In the genomic region with DNA sequence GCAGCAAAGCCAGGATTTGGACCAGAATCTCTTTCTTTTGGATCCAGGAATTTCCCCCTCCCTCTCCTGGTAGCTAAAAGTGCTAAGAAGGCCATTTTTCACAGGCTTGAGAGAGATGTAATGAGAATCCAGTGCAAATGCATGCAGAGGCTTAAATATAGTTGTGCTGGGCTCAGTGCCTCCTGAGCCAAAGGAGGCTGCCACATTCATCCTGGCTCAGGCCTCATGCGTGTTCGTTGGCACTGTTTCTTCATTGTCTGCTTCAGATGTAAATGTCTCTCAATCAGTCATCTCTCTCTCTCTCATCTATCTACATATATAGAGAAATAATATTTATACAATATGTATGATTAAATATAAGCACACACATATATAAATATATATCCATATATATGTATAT, we compare ENCODE assay signal across 23 cellular contexts.
DNase-seq lines count a peak whose midpoint lies in the region; ATAC-seq and TF ChIP-seq lines count a peak whose summit lies in the region.
"Had no signal": no experiment of that assay in that cellular context is flagged by ENCODE, and none has a peak within 500 bp of the region (broad histone marks: within the 10 kb centered on the region; RNA-seq: fewer than 3 reads in every experiment).

No MANE protein-coding gene starts in this region.

- H3K27ac ChIP-seq in right atrium auricular region (no peak overlapping the region), upper lobe of left lung (no peak overlapping the region)
- H3K27ac ChIP-seq: C4-2B had no signal

- no peaks in the 10 kb centered on the region for H3K9me3 ChIP-seq in right atrium auricular region
- H3K9me3 ChIP-seq in upper lobe of left lung = no peaks in the 10 kb centered on the region
- H3K9me3 ChIP-seq: Caco-2 had no signal

- intact Hi-C loops in Right ventricle myocardium superior (cut with DNase I) = no loop called here

- no peak for TF ChIP-seq EP300 in upper lobe of left lung (IDR thresholded peaks at IDR 0.05)

- H3K27ac Mint-ChIP-seq in neural crest cell (ENCODE audit: unreplicated experiment) = peak overlapping the region; percentile 6
- H3K27ac Mint-ChIP-seq: B cell; CD8-positive, alpha-beta T cell had no signal

- no peak overlapping the region for H3K4me3 Mint-ChIP-seq in neural crest cell
- H3K4me3 Mint-ChIP-seq: B cell; CD8-positive, alpha-beta T cell had no signal

- WGBS in upper lobe of left lung, 2 donors = 85 to 96% methylated on average over 2 of the region's 2 CpGs

- H3K9me3 Mint-ChIP-seq in neural crest cell = no peaks in the 10 kb centered on the region
- H3K9me3 Mint-ChIP-seq: CD8-positive, alpha-beta T cell had no signal

- ATAC-seq in Right ventricle myocardium superior (ENCODE audit: poor library complexity) (peak; percentile 67), upper lobe of left lung (ENCODE audit: low FRiP score in 2 of 2) (no peak), GM18873 (IDR thresholded peaks at IDR 0.05; ENCODE audit: low FRiP score, unreplicated experiment) (no peak)
- ATAC-seq: CD8-positive, alpha-beta T cell; PC-3 had no signal

- H3K4me1 ChIP-seq in right atrium auricular region (peaks cover 0 to 5% of the 10 kb centered on the region in 2 donors), upper lobe of left lung (no peaks in the 10 kb centered on the region)

- no peaks in the 10 kb centered on the region for H3K4me1 Mint-ChIP-seq in neural crest cell
- H3K4me1 Mint-ChIP-seq: B cell had no signal

- H3K36me3 ChIP-seq in right atrium auricular region (no peaks in the 10 kb centered on the region), upper lobe of left lung (no peaks in the 10 kb centered on the region)

- no peaks in the 10 kb centered on the region for H3K27me3 ChIP-seq in right atrium auricular region
- H3K27me3 ChIP-seq in upper lobe of left lung = no peaks in the 10 kb centered on the region

- DNase-seq in Right ventricle myocardium superior (no peak), right atrium auricular region (ENCODE audit: low spot score) (no peak), ecto neural progenitor cell (ENCODE audit: low spot score) (peak; percentile 3), neural crest cell (ENCODE audit: low read depth, low spot score) (no peak), superior temporal gyrus (ENCODE audit: extremely low spot score) (peak; percentile 43), upper lobe of left lung (no peak)
- no peak for DNase-seq in activated CD4-positive, alpha-beta T cell treated with anti-CD3 and anti-CD28 coated beads, Interleukin-2, amount 50 U/mL, for 4 hours
- DNase-seq: Caco-2; CD8-positive, alpha-beta T cell; Karpas-422; MV-4-11; NCI-H1105; NCI-H1436 treated with DMSO at 0.1 percent for 48 hours; NCI-H187 treated with DMSO at 0.1 percent for 48 hours; NCI-H2171 treated with DMSO at 0.1 percent for 48 hours; NCI-H345; NCI-H524 treated with DMSO at 0.1 percent for 48 hours; NCI-H774; NK-92 treated with Interleukin-12 subunit alpha and Interleukin-12 subunit beta, amount 100 ng/mL, for 24 hours; PC-3 had no signal

- TF ChIP-seq POLR2A in upper lobe of left lung (IDR thresholded peaks at IDR 0.05) = no peak

- TF ChIP-seq CTCF in right atrium auricular region (IDR thresholded peaks at IDR 0.05) = no peak
- TF ChIP-seq CTCF in neural crest cell (conservative IDR thresholded peaks at IDR 0.05) = no peak
- no peak for TF ChIP-seq CTCF in upper lobe of left lung (IDR thresholded peaks at IDR 0.05)

- H3K36me3 Mint-ChIP-seq in neural crest cell (ENCODE audit: low read depth) = no peaks in the 10 kb centered on the region
- H3K36me3 Mint-ChIP-seq: CD8-positive, alpha-beta T cell had no signal

- H3K4me3 ChIP-seq in right atrium auricular region (no peak overlapping the region), upper lobe of left lung (no peak overlapping the region)

- H3K27me3 Mint-ChIP-seq in neural crest cell (ENCODE audit: low read depth) = no peaks in the 10 kb centered on the region

Comparison
In these comparisons a context has a peak if more than half of its experiments do, and no peak if none do; other contexts are left out.
1. DNase-seq: peak in ecto neural progenitor cell (single experiment) and superior temporal gyrus (single experiment); none in Right ventricle myocardium superior (single experiment), right atrium auricular region (single experiment), neural crest cell (single experiment), activated CD4-positive, alpha-beta T cell treated with anti-CD3 and anti-CD28 coated beads, Interleukin-2, amount 50 U/mL, for 4 hours (0 of 2) and upper lobe of left lung (0 of 2).